Comparison of ENCODE assay signal across 18 cellular contexts in genomic region chr17:77379837-77380236, GRCh38.
DNase-seq lines count a peak whose midpoint lies in the region; ATAC-seq and TF ChIP-seq lines count a peak whose summit lies in the region.
"Had no signal": no experiment of that assay in that cellular context is flagged by ENCODE, and none has a peak within 500 bp of the region (broad histone marks: within the 10 kb centered on the region; RNA-seq: fewer than 3 reads in every experiment).

No MANE protein-coding gene starts in this region.

- no peak overlapping the region for H2AFZ ChIP-seq in mesenchymal stem cell (ENCODE audit: low read depth, low read length)

- peaks cover 11% of the 10 kb centered on the region for H3K79me1 ChIP-seq in mesenchymal stem cell (replicated peaks; ENCODE audit: low read length, poor library complexity, severe bottlenecking)

- no peak overlapping the region for H3K18ac ChIP-seq in mesenchymal stem cell (ENCODE audit: low read depth in 1 of 2, low read length in 2 of 2)

- ATAC-seq in GM18498 (IDR thresholded peaks at IDR 0.05; ENCODE audit: unreplicated experiment) (no peak), GM19328 (IDR thresholded peaks at IDR 0.05; ENCODE audit: unreplicated experiment) (no peak)
- ATAC-seq: activated CD8-positive, alpha-beta memory T cell treated with anti-CD3 and anti-CD28 coated beads, Interleukin-2, amount 10 ng/mL, durations not matched to agents 7 days and 5 days had no signal

- no peak overlapping the region for H2BK15ac ChIP-seq in mesenchymal stem cell (ENCODE audit: low read depth, poor library complexity, severe bottlenecking)

- H3K36me3 ChIP-seq in adrenal gland (replicated peaks in 1 of 2) (no peaks in the 10 kb centered on the region), mesenchymal stem cell (ENCODE audit: control insufficient read depth in 1 of 2, insufficient read depth in 2 of 2, low read depth in 1 of 2, low read length in 2 of 2) (peaks cover 7 to 52% of the 10 kb centered on the region in 2 experiments), stomach smooth muscle (ENCODE audit: control insufficient read depth in 2 of 2, insufficient read depth in 2 of 2, low read length in 2 of 2) (peaks cover 0 to 3% of the 10 kb centered on the region in 2 donors)

- no peak for TF ChIP-seq POLR2A in adrenal gland (IDR thresholded peaks at IDR 0.05)

- H3K14ac ChIP-seq in mesenchymal stem cell (ENCODE audit: low read length in 2 of 2), result no peak overlapping the region

- no peaks in the 10 kb centered on the region for H3K27me3 ChIP-seq in adrenal gland
- H3K27me3 ChIP-seq in mesenchymal stem cell (ENCODE audit: control insufficient read depth in 1 of 2, insufficient read depth in 1 of 2, low read length in 2 of 2), result no peaks in the 10 kb centered on the region
- no peaks in the 10 kb centered on the region for H3K27me3 ChIP-seq in stomach smooth muscle (ENCODE audit: control insufficient read depth in 1 of 2, insufficient read depth in 2 of 2, low read length in 2 of 2)

- TF ChIP-seq CTCF in adrenal gland (IDR thresholded peaks at IDR 0.05), result no peak

- no peak overlapping the region for H2BK12ac ChIP-seq in mesenchymal stem cell (ENCODE audit: low read length in 2 of 2)

- H3K23ac ChIP-seq in mesenchymal stem cell (ENCODE audit: low read length in 2 of 2), result no peak overlapping the region

- H3K4ac ChIP-seq in mesenchymal stem cell (ENCODE audit: low read depth in 1 of 2, low read length in 2 of 2), result no peak overlapping the region

- H3K9me3 ChIP-seq in adrenal gland (replicated peaks in 1 of 3) (no peaks in the 10 kb centered on the region), mesenchymal stem cell (ENCODE audit: control insufficient read depth, low read length) (no peaks in the 10 kb centered on the region), stomach smooth muscle (ENCODE audit: control insufficient read depth in 2 of 2, low read length in 2 of 2) (no peaks in the 10 kb centered on the region)

- no peak overlapping the region for H3K4me2 ChIP-seq in mesenchymal stem cell (ENCODE audit: low read length, poor library complexity, severe bottlenecking)

- peaks cover 88 to 98% of the 10 kb centered on the region in 2 donors for H3K4me1 ChIP-seq in adrenal gland (replicated peaks in 1 of 2)
- H3K4me1 ChIP-seq in mesenchymal stem cell (ENCODE audit: control insufficient read depth, insufficient read depth, low read depth, low read length), result peaks cover 76% of the 10 kb centered on the region
- H3K4me1 ChIP-seq in stomach smooth muscle (ENCODE audit: control insufficient read depth, insufficient read depth, low read length), result peaks cover 94% of the 10 kb centered on the region

- H3K27ac ChIP-seq in adrenal gland (peak overlapping the region in 3 of 5 donors; percentile 45 to 99 (median 54)), mesenchymal stem cell (ENCODE audit: low read length, poor library complexity, severe bottlenecking) (no peak overlapping the region), stomach smooth muscle (ENCODE audit: low read length) (peak overlapping the region; percentile 96)

- peak overlapping the region; percentile 49 for H3K9ac ChIP-seq in mesenchymal stem cell (ENCODE audit: low read length)
- peak overlapping the region; percentile 42 to 44 for H3K9ac ChIP-seq in stomach smooth muscle (ENCODE audit: low read length in 2 of 2)

- H3K4me3 ChIP-seq in adrenal gland (no peak overlapping the region), mesenchymal stem cell (ENCODE audit: insufficient read depth in 1 of 2, low read depth in 1 of 2, low read length in 2 of 2) (no peak overlapping the region), stomach smooth muscle (ENCODE audit: low read length in 2 of 2) (peak overlapping the region in 1 of 2 donors; percentile 22)

- intact Hi-C loops in adrenal gland (cut with DNase I), result no loop called here

- H2AK5ac ChIP-seq in mesenchymal stem cell (ENCODE audit: low read length, severe bottlenecking), result no peak overlapping the region

- 35 to 49% (median 35%) methylated on average over 5 to 6 of the region's 6 CpGs for WGBS in adrenal gland, 4 donors
- 76% methylated on average over 4 of the region's 6 CpGs for WGBS in mesenchymal stem cell

- H4K8ac ChIP-seq in mesenchymal stem cell (ENCODE audit: low read length), result no peak overlapping the region

- no peak overlapping the region for H2BK120ac ChIP-seq in mesenchymal stem cell (ENCODE audit: low read depth, low read length)

- DNase-seq in ELF-1 (ENCODE audit: low read depth, low spot score) (peak; percentile 31), adrenal gland (no peak), mesenchymal stem cell (no peak), iPS-NIHi7 (ENCODE audit: extremely low spot score) (no peak), HuH-7 (ENCODE audit: low spot score) (no peak)
- DNase-seq: activated CD4-positive, CD25-positive, alpha-beta regulatory T cell; activated CD8-positive, alpha-beta memory T cell treated with anti-CD3 and anti-CD28 coated beads, Interleukin-2, amount 10 ng/mL, durations not matched to agents 7 days and 5 days; AML-193; glutamatergic neuron; GOT3; islet precursor cell; NCI-H1105 treated with DMSO at 0.1 percent for 48 hours; NCI-H446 treated with DMSO at 0.1 percent for 48 hours; retina; stimulated activated CD4-positive, alpha-beta T cell treated with anti-CD3 and anti-CD28 coated beads, Interleukin-4, amount 100 ng/mL, for 4 hours had no signal

- no peak overlapping the region for H4K91ac ChIP-seq in mesenchymal stem cell (ENCODE audit: low read length)

- no peak overlapping the region for H2BK5ac ChIP-seq in mesenchymal stem cell (ENCODE audit: low read depth, low read length, poor library complexity, severe bottlenecking)
